8 cellular contexts compared by ENCODE assay signal in the genomic region with DNA sequence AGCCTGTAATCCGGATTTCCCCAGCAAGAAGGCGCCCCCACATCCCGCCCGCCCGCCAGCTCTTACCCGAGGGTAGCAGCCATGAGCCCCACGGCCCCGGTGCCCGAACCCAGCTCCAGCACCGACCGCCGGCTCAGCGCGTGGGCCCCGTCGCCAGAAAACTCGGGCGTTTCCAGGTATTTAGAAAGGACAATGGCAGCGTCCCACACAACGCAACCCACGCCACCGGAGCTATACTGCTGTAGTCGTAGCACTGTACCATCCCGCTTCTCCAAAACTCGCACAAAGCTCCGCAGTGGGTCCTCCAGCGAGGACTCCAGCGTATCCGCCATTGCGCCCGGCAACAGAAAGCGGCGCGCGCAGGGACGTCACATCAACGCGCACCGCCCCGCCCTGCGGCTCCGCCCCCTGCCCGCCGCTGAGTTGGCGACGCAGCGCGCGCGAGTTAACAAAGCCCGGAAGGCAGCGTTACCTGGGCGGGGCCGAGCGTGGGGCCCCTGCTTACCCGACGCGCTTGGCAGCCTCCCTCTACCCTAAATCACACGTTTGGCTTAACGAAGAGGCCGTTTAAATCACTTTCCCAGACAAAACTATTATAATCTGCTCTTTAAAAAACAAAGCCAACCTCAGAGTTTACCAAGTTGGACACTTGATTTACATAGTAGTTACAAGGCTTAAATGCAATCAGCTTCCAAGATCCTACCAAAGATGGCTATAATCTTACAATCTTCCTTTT.
DNase-seq lines count a peak whose midpoint lies in the region; ATAC-seq and FAIRE-seq lines count a peak whose summit lies in the region.

A gene (minus strand): TSS at position 352 of the 736 bp plus-strand sequence. CDS start 20 bp downstream, at position 332.

- H3K4me2 ChIP-seq in BLaER1, result peak within 1 kb of the TSS; percentile 91

- H3K4me1 ChIP-seq in BLaER1, result peaks cover 23% of the 10 kb centered on the region

- H3K9me3 ChIP-seq in BLaER1, result no peaks in the 10 kb centered on the region

- H3K9ac ChIP-seq in BLaER1, result peak within 1 kb of the TSS; percentile 91

- peak within 1 kb of the TSS; percentile 83 for H3K4me3 ChIP-seq in BLaER1

- FAIRE-seq in colon (lab: Jason Lieb, UNC), result peak; percentile 65

- peak within 1 kb of the TSS; percentile 83 for H3K27ac ChIP-seq in BLaER1

- peaks cover 47% of the 10 kb centered on the region for H3K36me3 ChIP-seq in BLaER1

- peak; percentile 92 for ATAC-seq in GM19324 (IDR thresholded peaks at IDR 0.05; ENCODE audit: low FRiP score, unreplicated experiment)
- ATAC-seq in HG03460 (IDR thresholded peaks at IDR 0.05; ENCODE audit: unreplicated experiment), result peak; percentile 97

- H4K20me1 ChIP-seq in BLaER1, result 0 out of 2 replicates have a peak, but pooled peaks cover 8% of the 10 kb centered on the region

- H3K27me3 ChIP-seq in BLaER1, result no peaks in the 10 kb centered on the region

- peak; percentile 65 for DNase-seq in NCI-H524 treated with DMSO at 0.1 percent for 48 hours (lab: John Stamatoyannopoulos, UW)
- peak; percentile 96 to 97 for DNase-seq in activated CD4-positive, alpha-beta T cell treated with anti-CD3 and anti-CD28 coated beads for 4 hours
- DNase-seq in kidney tubule cell (ENCODE audit: low spot score), result peak; percentile 93
- DNase-seq in stimulated activated CD4-positive, alpha-beta T cell treated with anti-CD3 and anti-CD28 coated beads, Interleukin-1b, Interleukin-23, amount 100 ng/mL, for 1 hour (ENCODE audit: low read depth in 2 of 2), result peak; percentile 79 to 95

Comparison
In these comparisons a context has a peak if more than half of its experiments do, and no peak if none do; other contexts are left out.
1. Peak in every context shown above with its lines: DNase-seq, ATAC-seq, H3K4me3 ChIP-seq and H3K27ac ChIP-seq.